8 cellular contexts compared by ENCODE assay signal in the genomic region with DNA sequence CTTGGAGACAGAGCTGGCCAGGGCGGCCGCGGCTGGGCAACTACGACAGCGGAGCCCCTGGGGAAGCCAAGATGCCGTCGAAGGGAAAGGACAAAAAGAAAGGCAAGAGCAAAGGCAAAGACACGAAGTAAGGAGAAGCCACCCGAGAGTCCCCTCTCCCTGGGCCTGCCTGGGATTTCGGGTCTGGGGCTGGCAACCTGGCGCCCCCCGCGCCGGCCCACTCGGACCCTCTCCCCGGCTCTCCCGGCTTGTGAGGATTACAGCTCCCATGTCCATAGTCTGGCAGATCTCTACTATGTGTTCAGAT. TPM values are rescaled to one million over a fixed set of nuclear protein-coding genes. Genes with fewer than 3 reads are reported as not detected.
DNase-seq lines count a peak whose midpoint lies in the region; ATAC-seq and TF ChIP-seq lines count a peak whose summit lies in the region.

No MANE protein-coding gene starts in this region.

- WGBS in GM23248 (ENCODE audit: low coverage in 1 of 2, low lambda C conversion rate in 2 of 2, missing lambda C conversion rate in 2 of 2), 2 experiments = 1% methylated on average over 13 to 17 of the region's 17 CpGs

- peak overlapping the region; percentile 99 for H3K9ac ChIP-seq in GM23248
- peak overlapping the region; percentile 69 for H3K9ac ChIP-seq in SK-N-MC (ENCODE audit: insufficient read length)

- in situ Hi-C loops in GM23248 (cut with MboI) = no loop called here

- peak overlapping the region; percentile 91 for H2AFZ ChIP-seq in GM23248

- H3K4me2 ChIP-seq in GM23248 (ENCODE audit: unreplicated experiment) = peak overlapping the region; percentile 96

- ATAC-seq in HG02973 (IDR thresholded peaks at IDR 0.05; ENCODE audit: unreplicated experiment) = no peak
- ATAC-seq in HG03280 (IDR thresholded peaks at IDR 0.05; ENCODE audit: unreplicated experiment) = no peak
- ATAC-seq in HG03460 (IDR thresholded peaks at IDR 0.05; ENCODE audit: unreplicated experiment) = no peak
- ATAC-seq in GM21717 (IDR thresholded peaks at IDR 0.05; ENCODE audit: unreplicated experiment) = no peak

- H4K20me1 ChIP-seq in GM23248 (ENCODE audit: insufficient read depth) = no peaks in the 10 kb centered on the region

- no peak for TF ChIP-seq CTCF in fibroblast of pulmonary artery (IDR thresholded peaks at IDR 0.05; ENCODE audit: low read length, missing control alignments)

- H3K79me2 ChIP-seq in GM23248 (ENCODE audit: insufficient read depth) = peaks cover 34% of the 10 kb centered on the region

- peaks cover 5% of the 10 kb centered on the region for H3F3A ChIP-seq in GM23248 (ENCODE audit: insufficient read depth)

- no peak for DNase-seq in GM23248
- no peak for DNase-seq in SK-N-MC (ENCODE audit: low read depth, low spot score)
- no peak for DNase-seq in fibroblast of pulmonary artery (ENCODE audit: low read depth)
- DNase-seq in skeletal muscle cell (ENCODE audit: low read depth) = no peak

- H3K4me1 ChIP-seq in GM23248 (ENCODE audit: insufficient read depth) = peaks cover 10% of the 10 kb centered on the region; the same call in 1 of the 2 replicates

- H3K4me3 ChIP-seq in GM23248 = peak overlapping the region; percentile 91
- H3K4me3 ChIP-seq in SK-N-MC = peak overlapping the region; percentile 81
- peak overlapping the region; percentile 91 for H3K4me3 ChIP-seq in fibroblast of pulmonary artery (replicated peaks; ENCODE audit: low read depth, low read length)
- peak overlapping the region; percentile 81 for H3K4me3 ChIP-seq in skeletal muscle cell (ENCODE audit: low read depth, low read length)

- H3K9me3 ChIP-seq in GM23248 (ENCODE audit: low read depth) = no peaks in the 10 kb centered on the region
- no peaks in the 10 kb centered on the region for H3K9me3 ChIP-seq in SK-N-MC (ENCODE audit: low read depth, low read length)

- no peaks in the 10 kb centered on the region for H3K27me3 ChIP-seq in GM23248 (replicated peaks; ENCODE audit: insufficient read depth)

- H3K27ac ChIP-seq in GM23248 (peak overlapping the region; percentile 99), SK-N-MC (no peak overlapping the region)

- H3K36me3 ChIP-seq in GM23248 (ENCODE audit: low read depth) (no peaks in the 10 kb centered on the region), SK-N-MC (ENCODE audit: insufficient read depth, low read length) (no peaks in the 10 kb centered on the region)

- H3K9me2 ChIP-seq in GM23248 (ENCODE audit: insufficient read depth) = no peaks in the 10 kb centered on the region

RNA-seq across cellular contexts. Expression of gene BBOF1, which starts 0.2 kb away (rescaled TPM):
- 3.5 and 18.2 TPM in 2 replicates for total RNA-seq in GM23248 (2014; rRNA removed; shearing (Covaris generic))
- 5.4 and 6.4 TPM in 2 replicates for polyA plus RNA-seq in GM23248 (2016; fragmentation: Nextera tagmentation; extraction: Ambion mirVana)

RNA-seq across cellular contexts. Expression of gene ENTPD5, which starts 0.3 kb away (rescaled TPM):
- total RNA-seq in GM23248 (2014; rRNA removed; shearing (Covaris generic)) = 6.6 and 11.5 TPM in 2 replicates
- 10.4 and 12.5 TPM in 2 replicates for polyA plus RNA-seq in GM23248 (2016; fragmentation: Nextera tagmentation; extraction: Ambion mirVana)
